In genomic region chr17:3888343-3889171, GRCh38 we compare ENCODE assay signal across 8 cellular contexts. TPM values are rescaled to one million over a fixed set of nuclear protein-coding genes. Genes with fewer than 3 reads are reported as not detected.
DNase-seq lines count a peak whose midpoint lies in the region; TF ChIP-seq lines count a peak whose summit lies in the region.

No MANE protein-coding gene starts in this region.

- no peak overlapping the region for H3K4me3 Mint-ChIP-seq in activated CD4-positive, alpha-beta memory T cell treated with anti-CD3 and anti-CD28 coated beads for 36 hours

- POLR2A ChIA-PET in activated CD4-positive, alpha-beta memory T cell treated with anti-CD3 and anti-CD28 coated beads for 36 hours (lab: Charles Lee) = no interaction called here

- CTCF ChIA-PET in activated CD4-positive, alpha-beta memory T cell treated with anti-CD3 and anti-CD28 coated beads for 36 hours (lab: Charles Lee) = no interaction called here

- no peak overlapping the region for H3K4me3 ChIP-seq in choroid plexus epithelial cell (ENCODE audit: low read depth, low read length)

- intact Hi-C loops in activated CD4-positive, alpha-beta memory T cell treated with anti-CD3 and anti-CD28 coated beads for 36 hours (cut with micrococcal nuclease) = no loop called here

- H3K9me3 Mint-ChIP-seq in activated CD4-positive, alpha-beta memory T cell treated with anti-CD3 and anti-CD28 coated beads for 36 hours = no peaks in the 10 kb centered on the region

- no peak overlapping the region for H3K27ac Mint-ChIP-seq in activated CD4-positive, alpha-beta memory T cell treated with anti-CD3 and anti-CD28 coated beads for 36 hours

- H3K36me3 Mint-ChIP-seq in activated CD4-positive, alpha-beta memory T cell treated with anti-CD3 and anti-CD28 coated beads for 36 hours = no peaks in the 10 kb centered on the region

- DNase-seq in Caki2 (ENCODE audit: low read depth) (peak; percentile 91), NCI-H2107 (lab: John Stamatoyannopoulos, UW) (peak; percentile 51), choroid plexus epithelial cell (ENCODE audit: low read depth) (peak; percentile 90), medulla oblongata (ENCODE audit: extremely low spot score) (peak; percentile 7), 8988T (no peak)
- no peak for DNase-seq in activated CD4-positive, alpha-beta memory T cell treated with anti-CD3 and anti-CD28 coated beads for 36 hours
- DNase-seq in activated naive CD4-positive, alpha-beta T cell (lab: John Stamatoyannopoulos, UW) = no peak
- DNase-seq in activated naive CD4-positive, alpha-beta T cell treated with Interleukin-2 at 50 U/mL for 16 hours = no peak

- peaks cover 38% of the 10 kb centered on the region for H3K4me1 Mint-ChIP-seq in activated CD4-positive, alpha-beta memory T cell treated with anti-CD3 and anti-CD28 coated beads for 36 hours (ENCODE audit: low read depth)

- H3K27me3 Mint-ChIP-seq in activated CD4-positive, alpha-beta memory T cell treated with anti-CD3 and anti-CD28 coated beads for 36 hours = no peaks in the 10 kb centered on the region

- in situ Hi-C loops in Caki2 (cut with HindIII; ENCODE audit: low pct_unique_long_range_greater_than_20kb, low sequenced_read_pairs) = no loop called here

- no peak for TF ChIP-seq CTCF in choroid plexus epithelial cell (conservative IDR thresholded peaks at IDR 0.05; ENCODE audit: low read depth, low read length)

RNA-seq across cellular contexts. Expression of gene CAMKK1, which starts 4.3 kb away (rescaled TPM):
- total RNA-seq in Caki2 (2014; rRNA removed; shearing (Covaris generic); ENCODE audit: low replicate concordance) = 9.7 and 13.6 TPM in 2 replicates
- total RNA-seq in activated CD4-positive, alpha-beta memory T cell treated with anti-CD3 and anti-CD28 coated beads for 36 hours = 1 to 10 TPM; 3.3 to 3.9 TPM

RNA-seq across cellular contexts. Expression of gene P2RX1, which starts 27.7 kb away (rescaled TPM):
- not detected in 2 replicates for total RNA-seq in Caki2 (2014; rRNA removed; shearing (Covaris generic); ENCODE audit: low replicate concordance)
- total RNA-seq in activated CD4-positive, alpha-beta memory T cell treated with anti-CD3 and anti-CD28 coated beads for 36 hours = under 1 TPM; 0.43 to 0.44 TPM

RNA-seq across cellular contexts. Expression of gene NCBP3, which starts 42.5 kb away (rescaled TPM):
- 4.8 and 9.3 TPM in 2 replicates for total RNA-seq in Caki2 (2014; rRNA removed; shearing (Covaris generic); ENCODE audit: low replicate concordance)
- total RNA-seq in activated CD4-positive, alpha-beta memory T cell treated with anti-CD3 and anti-CD28 coated beads for 36 hours = 10 to 100 TPM; 38.8 to 42.4 TPM

Comparison
In these comparisons a context has a peak if more than half of its experiments do, and no peak if none do; other contexts are left out.
1. DNase-seq: peak in Caki2 (single experiment), NCI-H2107 (single experiment), choroid plexus epithelial cell (single experiment) and medulla oblongata (single experiment); none in activated CD4-positive, alpha-beta memory T cell treated with anti-CD3 and anti-CD28 coated beads for 36 hours (single experiment), activated naive CD4-positive, alpha-beta T cell (0 of 4), 8988T (single experiment) and activated naive CD4-positive, alpha-beta T cell treated with Interleukin-2 at 50 U/mL for 16 hours (single experiment).